19 cellular contexts compared by ENCODE assay signal in the genomic region with DNA sequence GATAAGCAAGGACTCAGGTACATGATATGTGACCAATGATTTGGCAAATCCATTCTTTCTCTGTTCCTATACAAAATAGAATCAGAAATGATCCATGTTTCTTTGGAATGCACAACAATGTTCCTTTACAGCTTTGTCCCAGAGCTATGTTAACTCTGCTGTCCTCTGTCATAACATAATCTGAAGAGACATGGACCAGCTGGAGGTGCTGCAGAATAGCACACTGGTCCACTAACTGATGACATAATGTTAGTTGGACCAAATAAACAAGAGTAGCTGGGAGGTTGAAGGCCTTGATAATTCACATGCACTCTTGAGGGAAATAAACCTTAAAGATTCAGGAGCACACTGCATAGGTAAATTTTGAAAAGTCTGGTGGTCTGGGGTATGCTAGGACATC.
"Had no signal": no experiment of that assay in that cellular context is flagged by ENCODE, and none has a peak within 500 bp of the region (broad histone marks: within the 10 kb centered on the region; RNA-seq: fewer than 3 reads in every experiment).

No MANE protein-coding gene starts in this region.

- ATAC-seq: effector memory CD8-positive, alpha-beta T cell; lower lobe of right lung had no signal

- DNase-seq: activated CD4-positive, alpha-beta T cell treated with anti-CD3 and anti-CD28 coated beads for 1 hour; activated CD8-positive, alpha-beta memory T cell treated with anti-CD3 and anti-CD28 coated beads for 24 hours; activated CD8-positive, alpha-beta memory T cell treated with anti-CD3 and anti-CD28 coated beads, Interleukin-2, amount 50 U/mL, for 48 hours; activated effector memory CD4-positive, alpha-beta T cell treated with anti-CD3 and anti-CD28 coated beads, Interleukin-2, amount 50 U/mL, for 16 hours; activated naive CD4-positive, alpha-beta T cell treated with anti-CD3 and anti-CD28 coated beads, Interleukin-2, amount 50 U/mL, for 16 hours; activated T-cell treated with anti-CD3 and anti-CD28 coated beads, Interleukin-2, amount 50 U/mL, for 48 hours; cerebellar nuclear complex; dermis blood vessel endothelial cell; effector memory CD8-positive, alpha-beta T cell; foreskin melanocyte; heart right ventricle; immature natural killer cell; lower lobe of right lung; stimulated activated CD4-positive, alpha-beta T cell treated with anti-CD3 and anti-CD28 coated beads, Interleukin-12 subunit alpha, Interleukin-12 subunit beta, amount 100 ng/mL, for 4 hours; stimulated activated CD4-positive, alpha-beta T cell treated with anti-CD3 and anti-CD28 coated beads, Interleukin-1b, Interleukin-23, amount 100 ng/mL, for 48 hours; stimulated activated naive CD4-positive, alpha-beta T cell treated with Interleukin-2 at 50 U/mL for 16 hours; SW 1271; T-helper 2 cell; uterus had no signal
